Comparison of ENCODE assay signal across 20 cellular contexts in genomic region chr20:34367155-34367554, GRCh38. TPM values are rescaled to one million over a fixed set of nuclear protein-coding genes. Genes with fewer than 3 reads are reported as not detected.
DNase-seq lines count a peak whose midpoint lies in the region; ATAC-seq and TF ChIP-seq lines count a peak whose summit lies in the region.
"Had no signal": no experiment of that assay in that cellular context is flagged by ENCODE, and none has a peak within 500 bp of the region (broad histone marks: within the 10 kb centered on the region; RNA-seq: fewer than 3 reads in every experiment).

No MANE protein-coding gene starts in this region.

- H3K36me3 ChIP-seq in CD4-positive, CD25-positive, alpha-beta regulatory T cell (ENCODE audit: control insufficient read depth, insufficient read depth, low read length): peaks cover 23% of the 10 kb centered on the region
- H3K36me3 ChIP-seq in KMS-11 (ENCODE audit: insufficient read depth): peaks cover 19% of the 10 kb centered on the region; the same call in 1 of the 2 replicates
- peaks cover 0 to 17% (median 6%) of the 10 kb centered on the region in 3 experiments for H3K36me3 ChIP-seq in naive thymus-derived CD4-positive, alpha-beta T cell (ENCODE audit: control insufficient read depth in 2 of 3, insufficient read depth in 3 of 3, low read length in 3 of 3)
- H3K36me3 ChIP-seq in A673 (ENCODE audit: insufficient read depth, low read length, poor library complexity, severe bottlenecking): peaks cover 26% of the 10 kb centered on the region
- H3K36me3 ChIP-seq in left ventricle myocardium inferior: peaks cover 29% of the 10 kb centered on the region

- DNase-seq in CD4-positive, CD25-positive, alpha-beta regulatory T cell: no peak
- DNase-seq in naive thymus-derived CD4-positive, alpha-beta T cell: no peak
- no peak for DNase-seq in A673 (ENCODE audit: low spot score)
- no peak for DNase-seq in left ventricle myocardium inferior
- DNase-seq: activated CD4-positive, CD25-positive, alpha-beta regulatory T cell; DMS79 treated with DMSO at 0.1 percent for 48 hours; erythroblast; foreskin melanocyte; mesendoderm; NCI-H1436 treated with DMSO at 0.1 percent for 48 hours; NCI-H748 treated with DMSO at 0.1 percent for 48 hours; Peyer's patch; psoas muscle; stimulated activated CD4-positive, alpha-beta T cell treated with anti-CD3 and anti-CD28 coated beads, Interleukin-12 subunit alpha, Interleukin-12 subunit beta, amount 100 ng/mL, for 4 hours had no signal

- H3K27ac ChIP-seq in CD4-positive, CD25-positive, alpha-beta regulatory T cell (ENCODE audit: insufficient read depth, low read length, poor library complexity, severe bottlenecking): no peak overlapping the region
- H3K27ac ChIP-seq in KMS-11 (no peak overlapping the region), A673 (ENCODE audit: low read depth, low read length, poor library complexity, severe bottlenecking) (no peak overlapping the region), left ventricle myocardium inferior (replicated peaks) (no peak overlapping the region)
- H3K27ac ChIP-seq in naive thymus-derived CD4-positive, alpha-beta T cell (ENCODE audit: low read depth, low read length): no peak overlapping the region
- H3K27ac ChIP-seq: Peyer's patch, psoas muscle had no signal

- no peaks in the 10 kb centered on the region for H3K9me3 ChIP-seq in CD4-positive, CD25-positive, alpha-beta regulatory T cell (ENCODE audit: control insufficient read depth in 2 of 2, low read length in 2 of 2)
- H3K9me3 ChIP-seq in naive thymus-derived CD4-positive, alpha-beta T cell (ENCODE audit: control insufficient read depth in 2 of 3, low read length in 3 of 3): no peaks in the 10 kb centered on the region
- H3K9me3 ChIP-seq in A673 (ENCODE audit: low read depth, low read length, poor library complexity, severe bottlenecking) (no peaks in the 10 kb centered on the region), left ventricle myocardium inferior (replicated peaks) (no peaks in the 10 kb centered on the region)
- H3K9me3 ChIP-seq: Peyer's patch, psoas muscle had no signal

- peaks cover 19 to 66% (median 47%) of the 10 kb centered on the region in 4 donors for H3K4me1 Mint-ChIP-seq in CD4-positive, CD25-positive, alpha-beta regulatory T cell
- peaks cover 52% of the 10 kb centered on the region for H3K4me1 Mint-ChIP-seq in brain
- peaks cover 40 to 69% (median 58%) of the 10 kb centered on the region in 7 donors for H3K4me1 Mint-ChIP-seq in naive thymus-derived CD4-positive, alpha-beta T cell

- H3K27ac Mint-ChIP-seq in CD4-positive, CD25-positive, alpha-beta regulatory T cell: peak overlapping the region in 1 of 3 donors; percentile 75
- H3K27ac Mint-ChIP-seq in brain: peak overlapping the region in 3 of 5 experiments; percentile 23 to 41 (median 23)
- H3K27ac Mint-ChIP-seq in naive thymus-derived CD4-positive, alpha-beta T cell: peak overlapping the region in 6 of 9 donors; percentile 51 to 80 (median 75)

- no peak overlapping the region for H3K4me3 ChIP-seq in CD4-positive, CD25-positive, alpha-beta regulatory T cell (ENCODE audit: low read depth, low read length)
- H3K4me3 ChIP-seq in KMS-11 (IDR thresholded peaks at IDR 0.05; ENCODE audit: insufficient read depth, low read depth, low read length) (no peak overlapping the region), A673 (ENCODE audit: low read depth, low read length, poor library complexity, severe bottlenecking) (no peak overlapping the region), left ventricle myocardium inferior (no peak overlapping the region)
- no peak overlapping the region for H3K4me3 ChIP-seq in naive thymus-derived CD4-positive, alpha-beta T cell (ENCODE audit: low read length)
- H3K4me3 ChIP-seq: Peyer's patch, psoas muscle had no signal

- no peaks in the 10 kb centered on the region for H3K27me3 ChIP-seq in CD4-positive, CD25-positive, alpha-beta regulatory T cell (ENCODE audit: control insufficient read depth, insufficient read depth, low read length)
- no peaks in the 10 kb centered on the region for H3K27me3 ChIP-seq in KMS-11 (ENCODE audit: insufficient read depth, low read depth)
- H3K27me3 ChIP-seq in naive thymus-derived CD4-positive, alpha-beta T cell (ENCODE audit: control insufficient read depth in 2 of 2, insufficient read depth in 2 of 2, low read length in 2 of 2): no peaks in the 10 kb centered on the region
- no peaks in the 10 kb centered on the region for H3K27me3 ChIP-seq in A673 (replicated peaks; ENCODE audit: insufficient read depth, low read depth, low read length, poor library complexity)
- H3K27me3 ChIP-seq in left ventricle myocardium inferior (ENCODE audit: low read depth): no peaks in the 10 kb centered on the region
- H3K27me3 ChIP-seq: Peyer's patch had no signal

- peaks cover 48% of the 10 kb centered on the region for H3K4me1 ChIP-seq in CD4-positive, CD25-positive, alpha-beta regulatory T cell (ENCODE audit: control insufficient read depth, insufficient read depth, low read length, poor library complexity, severe bottlenecking)
- H3K4me1 ChIP-seq in KMS-11 (ENCODE audit: low read depth, poor library complexity, severe bottlenecking): peaks cover 73% of the 10 kb centered on the region
- peaks cover 25 to 51% of the 10 kb centered on the region in 2 donors for H3K4me1 ChIP-seq in naive thymus-derived CD4-positive, alpha-beta T cell (ENCODE audit: control insufficient read depth in 2 of 2, insufficient read depth in 2 of 2, low read length in 2 of 2)
- peaks cover 10% of the 10 kb centered on the region for H3K4me1 ChIP-seq in A673 (ENCODE audit: insufficient read depth, low read length, poor library complexity, severe bottlenecking)
- peaks cover 64% of the 10 kb centered on the region for H3K4me1 ChIP-seq in left ventricle myocardium inferior

- no peak overlapping the region for H3K9ac ChIP-seq in KMS-11

- H4K20me1 ChIP-seq in KMS-11 (ENCODE audit: insufficient read depth): peaks cover 5% of the 10 kb centered on the region; the same call in 1 of the 2 replicates

- intact Hi-C loops in naive thymus-derived CD4-positive, alpha-beta T cell (cut with micrococcal nuclease): no loop called here
- intact Hi-C loops in A673 (cut with micrococcal nuclease; ENCODE audit: unreplicated experiment): no loop called here
- intact Hi-C loops in left ventricle myocardium inferior (cut with micrococcal nuclease): no loop called here

- H3K27me3 Mint-ChIP-seq in CD4-positive, CD25-positive, alpha-beta regulatory T cell: no peaks in the 10 kb centered on the region
- peaks cover 4% of the 10 kb centered on the region for H3K27me3 Mint-ChIP-seq in brain
- peaks cover 0 to 3% (median 0%) of the 10 kb centered on the region in 5 donors for H3K27me3 Mint-ChIP-seq in naive thymus-derived CD4-positive, alpha-beta T cell

- H2AFZ ChIP-seq in KMS-11 (ENCODE audit: low read depth): no peak overlapping the region

- no peaks in the 10 kb centered on the region for H3K9me3 Mint-ChIP-seq in CD4-positive, CD25-positive, alpha-beta regulatory T cell
- H3K9me3 Mint-ChIP-seq in brain: peaks cover 0 to 2% (median 0%) of the 10 kb centered on the region in 5 experiments
- H3K9me3 Mint-ChIP-seq in naive thymus-derived CD4-positive, alpha-beta T cell: no peaks in the 10 kb centered on the region
- H3K9me3 Mint-ChIP-seq: activated T-helper 2 cell treated with anti-CD3 and anti-CD28 coated beads, Interferon-gamma antibody, Interleukin-2, Interleukin-4, amounts not matched to agents 10 μg/mL and 5 μg/mL and 100 μg/mL, durations not matched to agents 14 hours and 24 hours and 36 hours; T-helper 2 cell treated with Interferon-gamma antibody and Interleukin-4, amounts not matched to agents 5 μg/mL and 100 μg/mL, for 36 hours had no signal

- H3K4me3 Mint-ChIP-seq in CD4-positive, CD25-positive, alpha-beta regulatory T cell: peak overlapping the region; percentile 59 to 84 (median 76)
- H3K4me3 Mint-ChIP-seq in brain: peak overlapping the region in 3 of 5 experiments; percentile 39 to 48 (median 43)
- peak overlapping the region in 8 of 10 donors; percentile 3 to 76 (median 45) for H3K4me3 Mint-ChIP-seq in naive thymus-derived CD4-positive, alpha-beta T cell

- no TSS peak for BruUV-seq in A673 (replicated peaks; lab: Mats Ljungman, UMichigan)

- H3K36me3 Mint-ChIP-seq in CD4-positive, CD25-positive, alpha-beta regulatory T cell: peaks cover 29% of the 10 kb centered on the region
- H3K36me3 Mint-ChIP-seq in brain: peaks cover 69% of the 10 kb centered on the region
- peaks cover 9 to 31% (median 23%) of the 10 kb centered on the region in 5 donors for H3K36me3 Mint-ChIP-seq in naive thymus-derived CD4-positive, alpha-beta T cell

- no peak for ATAC-seq in CD4-positive, CD25-positive, alpha-beta regulatory T cell (ENCODE audit: low read depth in 2 of 2)
- no peak for ATAC-seq in naive thymus-derived CD4-positive, alpha-beta T cell
- ATAC-seq in HG03108 (IDR thresholded peaks at IDR 0.05; ENCODE audit: unreplicated experiment) (no peak), HG02588 (IDR thresholded peaks at IDR 0.05; ENCODE audit: unreplicated experiment) (no peak)
- ATAC-seq: psoas muscle had no signal

- POLR2A ChIA-PET in naive thymus-derived CD4-positive, alpha-beta T cell (lab: Charles Lee): interaction anchor here (0.6 to 0.7 kb wide), 2 partner anchors 11 to 1378 kb away, joined by 3 to 5 read pairs; no protein-coding TSS in a partner anchor
- POLR2A ChIA-PET in A673 (lab: Charles Lee; ENCODE audit: low non-redundant PET): no interaction called here

- CTCF ChIA-PET in naive thymus-derived CD4-positive, alpha-beta T cell (lab: Charles Lee): no interaction called here
- CTCF ChIA-PET in A673 (lab: Charles Lee): no interaction called here

- peaks cover 75% of the 10 kb centered on the region for H3K79me2 ChIP-seq in KMS-11 (ENCODE audit: insufficient read depth, low read depth)

- H3K4me2 ChIP-seq in KMS-11: peak overlapping the region; percentile 2; the same call in 1 of the 2 replicates

- TF ChIP-seq CTCF in KMS-11 (conservative IDR thresholded peaks at IDR 0.05; ENCODE audit: low read depth, low read length) (no peak), brain (conservative IDR thresholded peaks at IDR 0.05) (no peak), A673 (conservative IDR thresholded peaks at IDR 0.05; ENCODE audit: low read depth, low read length) (no peak), left ventricle myocardium inferior (IDR thresholded peaks at IDR 0.05; ENCODE audit: borderline replicate concordance) (no peak)

RNA-seq across cellular contexts. Expression of gene ITCH, which starts 4.1 kb away (rescaled TPM):
- total RNA-seq in CD4-positive, CD25-positive, alpha-beta regulatory T cell: 58.1 TPM
- 10 to 100 TPM; 12.4 to 26.8 (median 14.7) TPM for polyA plus RNA-seq in CD4-positive, CD25-positive, alpha-beta regulatory T cell
- polyA plus RNA-seq in brain (ENCODE audit: insufficient read depth, low read depth, low replicate concordance): 17.7 TPM
- 10 to 100 TPM; 50.8 to 70.4 (median 60.5) TPM for total RNA-seq in naive thymus-derived CD4-positive, alpha-beta T cell
- polyA plus RNA-seq in naive thymus-derived CD4-positive, alpha-beta T cell: 10 to 100 TPM; 14.6 to 21.6 TPM
- total RNA-seq in A673 (2021) (56.2 and 57.7 TPM in 2 replicates), left ventricle myocardium inferior (40.1 TPM)
